In the genomic region with DNA sequence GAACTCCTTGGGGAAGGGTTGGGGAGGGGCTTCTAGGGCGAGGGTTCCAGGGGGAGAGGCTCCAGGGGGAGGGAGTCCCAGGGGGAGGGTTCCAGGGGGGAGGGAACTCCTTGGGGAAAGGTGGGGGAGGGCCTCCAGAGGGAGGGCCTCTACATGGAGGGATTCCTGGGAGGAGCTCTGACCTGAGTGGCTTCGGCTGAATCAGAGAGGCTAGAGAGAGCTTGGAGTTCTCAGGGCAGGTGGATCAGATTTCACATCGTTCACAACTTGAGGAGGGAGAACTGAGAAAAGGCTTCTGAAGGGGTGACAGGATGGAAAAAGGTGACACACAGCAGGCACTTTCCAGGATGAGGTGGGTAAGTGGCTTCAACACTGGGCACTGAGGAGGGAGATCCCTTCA, we compare ENCODE assay signal across 1 cellular context.
TF ChIP-seq lines count a peak whose summit lies in the region.

No MANE protein-coding gene starts in this region.

TF ChIP-seq in H1, 55 proteins besides CTCF, POLR2A, EP300 and RAD21:
- no peak for TF ChIP-seq SRF (IDR thresholded peaks at IDR 0.05; ENCODE audit: low read depth, low read length)
- no peak for TF ChIP-seq CBX8 (IDR thresholded peaks at IDR 0.05; ENCODE audit: borderline replicate concordance, low read depth, low read length)
- TF ChIP-seq BRCA1 (IDR thresholded peaks at IDR 0.05; ENCODE audit: low read depth, low read length): no peak
- TF ChIP-seq RFX5 (IDR thresholded peaks at IDR 0.05; ENCODE audit: borderline replicate concordance, low read depth, low read length): no peak
- TF ChIP-seq POU5F1 (IDR thresholded peaks at IDR 0.05; ENCODE audit: low read depth, low read length): no peak
- TF ChIP-seq POLR2AphosphoS5 (IDR thresholded peaks at IDR 0.05; ENCODE audit: low read depth, low read length): no peak
- TF ChIP-seq CREB1 (IDR thresholded peaks at IDR 0.05): no peak
- TF ChIP-seq EZH2 (IDR thresholded peaks at IDR 0.05; ENCODE audit: low read depth, low read length, severe bottlenecking): no peak
- no peak for TF ChIP-seq FOSL1 (IDR thresholded peaks at IDR 0.05; ENCODE audit: insufficient read depth, low read depth, low read length)
- TF ChIP-seq KDM1A (IDR thresholded peaks at IDR 0.05; ENCODE audit: borderline replicate concordance, low read length): no peak
- no peak for TF ChIP-seq CBX5 (IDR thresholded peaks at IDR 0.05; ENCODE audit: low read depth, low read length)
- no peak for TF ChIP-seq SIRT6 (IDR thresholded peaks at IDR 0.05; ENCODE audit: low read length)
- TF ChIP-seq CHD2 (IDR thresholded peaks at IDR 0.05; ENCODE audit: low read length): no peak
- TF ChIP-seq SIX5 (IDR thresholded peaks at IDR 0.05; ENCODE audit: low read depth, low read length): no peak
- TF ChIP-seq, protein P1, sequence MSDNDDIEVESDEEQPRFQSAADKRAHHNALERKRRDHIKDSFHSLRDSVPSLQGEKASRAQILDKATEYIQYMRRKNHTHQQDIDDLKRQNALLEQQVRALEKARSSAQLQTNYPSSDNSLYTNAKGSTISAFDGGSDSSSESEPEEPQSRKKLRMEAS (IDR thresholded peaks at IDR 0.05): no peak
- no peak for TF ChIP-seq SP4 (IDR thresholded peaks at IDR 0.05; ENCODE audit: low read length)
